In genomic region chr2:76391663-76392062, GRCh38 we compare ENCODE assay signal across 25 cellular contexts.
DNase-seq lines count a peak whose midpoint lies in the region; ATAC-seq, FAIRE-seq and TF ChIP-seq lines count a peak whose summit lies in the region.
"Had no signal": no experiment of that assay in that cellular context is flagged by ENCODE, and none has a peak within 500 bp of the region (broad histone marks: within the 10 kb centered on the region; RNA-seq: fewer than 3 reads in every experiment).

No MANE protein-coding gene starts in this region.

- H3K4me1 ChIP-seq in small intestine (ENCODE audit: control insufficient read depth in 2 of 2, insufficient read depth in 1 of 2, low read depth in 1 of 2, low read length in 1 of 2) = peaks cover 0 to 3% of the 10 kb centered on the region in 2 donors
- H3K4me1 ChIP-seq in PC-9 (replicated peaks; ENCODE audit: insufficient read depth) = no peaks in the 10 kb centered on the region
- H3K4me1 ChIP-seq: BE2C, upper lobe of right lung had no signal

- H3K27me3 ChIP-seq in small intestine (ENCODE audit: control insufficient read depth in 2 of 2, insufficient read depth in 2 of 2, low read length in 2 of 2) = no peaks in the 10 kb centered on the region
- no peaks in the 10 kb centered on the region for H3K27me3 ChIP-seq in PC-9 (ENCODE audit: insufficient read depth, low read depth)
- H3K27me3 ChIP-seq: BE2C, upper lobe of right lung had no signal

- no peak for FAIRE-seq in small intestine (lab: Jason Lieb, UNC)
- FAIRE-seq: keratinocyte had no signal

- no peak for TF ChIP-seq CTCF in PC-9 (conservative IDR thresholded peaks at IDR 0.05)

- H3K27ac ChIP-seq in small intestine (ENCODE audit: low read depth in 1 of 2, low read length in 1 of 2) = no peak overlapping the region
- H3K27ac ChIP-seq in PC-9 = no peak overlapping the region
- H3K27ac ChIP-seq: HL-60, upper lobe of right lung had no signal

- no peaks in the 10 kb centered on the region for H4K20me1 ChIP-seq in PC-9 (ENCODE audit: insufficient read depth)

- WGBS in small intestine, 3 donors = 5 to 28% (median 14%) methylated on average over 3 of the region's 3 CpGs

- H3K4me2 ChIP-seq in PC-9 = no peak overlapping the region

- no TSS peak for BruUV-seq in PC-9 (replicated peaks; lab: Mats Ljungman, UMichigan)

- intact Hi-C loops in PC-9 (cut with micrococcal nuclease; ENCODE audit: unreplicated experiment) = no loop called here

- POLR2A ChIA-PET in PC-9 (lab: Charles Lee; ENCODE audit: unreplicated experiment) = no interaction called here

- no peaks in the 10 kb centered on the region for H3K9me3 ChIP-seq in small intestine (ENCODE audit: control insufficient read depth, low read depth)
- no peaks in the 10 kb centered on the region for H3K9me3 ChIP-seq in PC-9 (ENCODE audit: insufficient read depth, low read depth)
- H3K9me3 ChIP-seq: BE2C, upper lobe of right lung had no signal

- CTCF ChIA-PET in PC-9 (lab: Charles Lee) = no interaction called here

- no peak for ATAC-seq in GM21381 (IDR thresholded peaks at IDR 0.05; ENCODE audit: unreplicated experiment)
- ATAC-seq: activated CD8-positive, alpha-beta T cell treated with anti-CD3 and anti-CD28 coated beads, Interleukin-2, amount 10 ng/mL, durations not matched to agents 7 days and 5 days; activated T-cell treated with anti-CD3 and anti-CD28 coated beads, Interleukin-2, amount 50 U/mL, for 4 hours; upper lobe of right lung had no signal

- peak; percentile 11 for DNase-seq in NCI-H510A treated with DMSO at 0.1 percent for 48 hours (lab: John Stamatoyannopoulos, UW)
- no peak for DNase-seq in NCI-H510A (lab: John Stamatoyannopoulos, UW)
- peak; percentile 56 for DNase-seq in NCI-H1694 treated with DMSO at 0.1 percent for 48 hours (lab: John Stamatoyannopoulos, UW)
- DNase-seq in NCI-H524 treated with DMSO at 0.1 percent for 48 hours (lab: John Stamatoyannopoulos, UW) = peak; percentile 81
- DNase-seq in small intestine = peak; percentile 72
- no peak for DNase-seq in dedifferentiated amniotic fluid mesenchymal stem cell (ENCODE audit: extremely low spot score)
- no peak for DNase-seq in PC-9
- DNase-seq: activated CD8-positive, alpha-beta T cell treated with anti-CD3 and anti-CD28 coated beads, Interleukin-2, amount 10 ng/mL, durations not matched to agents 7 days and 5 days; activated naive CD4-positive, alpha-beta T cell treated with anti-CD3 and anti-CD28 coated beads, Interleukin-2, amount 10 ng/mL, durations not matched to agents 7 days and 5 days; activated T-cell treated with anti-CD3 and anti-CD28 coated beads, Interleukin-2, amount 50 U/mL, for 4 hours; aorta; BE2C; central memory CD4-positive, alpha-beta T cell; foreskin fibroblast; GDM1; hypothalamus; NCI-H1930; nucleus accumbens; retina; T1000; upper lobe of right lung had no signal

- no peak overlapping the region for H2AFZ ChIP-seq in PC-9

- H3K79me2 ChIP-seq in PC-9 (ENCODE audit: low read depth) = no peaks in the 10 kb centered on the region

- no peaks in the 10 kb centered on the region for H3F3A ChIP-seq in PC-9 (ENCODE audit: insufficient read depth, low read depth)

- H3K4me3 ChIP-seq in small intestine (ENCODE audit: low read depth in 1 of 2, low read length in 2 of 2) (no peak overlapping the region), PC-9 (no peak overlapping the region)
- H3K4me3 ChIP-seq: lung, upper lobe of right lung had no signal

- H3K36me3 ChIP-seq in small intestine (ENCODE audit: control insufficient read depth in 2 of 2, insufficient read depth in 2 of 2, low read length in 2 of 2) (no peaks in the 10 kb centered on the region), PC-9 (ENCODE audit: low read depth) (no peaks in the 10 kb centered on the region)
- H3K36me3 ChIP-seq: BE2C, upper lobe of right lung had no signal

- H3K9me2 ChIP-seq in PC-9 (ENCODE audit: insufficient read depth) = no peaks in the 10 kb centered on the region

Comparison
In these comparisons a context has a peak if more than half of its experiments do, and no peak if none do; other contexts are left out.
1. DNase-seq: peak in NCI-H510A treated with DMSO at 0.1 percent for 48 hours (single experiment), NCI-H1694 treated with DMSO at 0.1 percent for 48 hours (single experiment), NCI-H524 treated with DMSO at 0.1 percent for 48 hours (single experiment) and small intestine (single experiment); none in NCI-H510A (single experiment), dedifferentiated amniotic fluid mesenchymal stem cell (single experiment) and PC-9 (0 of 2).